8 cellular contexts compared by ENCODE assay signal in the genomic region with DNA sequence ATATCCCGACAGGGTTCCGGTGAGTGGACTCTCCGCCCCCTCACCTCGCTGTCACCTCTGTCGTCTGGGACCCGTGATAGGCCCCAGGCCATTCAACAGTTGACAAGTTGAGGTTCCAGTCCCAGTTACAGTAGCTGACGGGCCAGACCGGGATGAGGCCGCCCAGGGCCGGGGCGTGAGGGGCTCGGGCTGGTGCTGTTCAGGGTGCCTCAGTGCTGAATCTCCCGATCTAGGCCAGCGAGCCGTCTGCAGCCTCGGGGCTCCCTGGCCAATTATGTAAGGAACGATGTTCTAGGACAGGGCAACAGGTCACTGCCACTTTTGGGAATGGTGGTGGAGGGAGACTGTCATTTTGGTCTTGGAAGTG. TPM values are rescaled to one million over a fixed set of nuclear protein-coding genes. Genes with fewer than 3 reads are reported as not detected.
A peak's percentile ranks its signal among the peaks of the same experiment; 100 is the strongest.
DNase-seq lines count a peak whose midpoint lies in the region; TF ChIP-seq lines count a peak whose summit lies in the region.

No MANE protein-coding gene starts in this region.

- H3K27me3 Mint-ChIP-seq in activated naive CD4-positive, alpha-beta T cell treated with anti-CD3 and anti-CD28 coated beads, Interleukin-2, amount 50 U/mL, for 24 hours, result peaks cover 3% of the 10 kb centered on the region

- no peak for TF ChIP-seq CTCF in spleen (IDR thresholded peaks at IDR 0.05 in 8 of 11, conservative IDR thresholded peaks at IDR 0.05 in 3 of 11)

- no peaks in the 10 kb centered on the region; the same call in 1 of the 2 replicates for H3K36me3 ChIP-seq in iPS DF 6.9 (ENCODE audit: control insufficient read depth, insufficient read depth, low read length)
- H3K36me3 ChIP-seq in spleen, result peaks cover 0 to 45% (median 37%) of the 10 kb centered on the region in 6 donors

- no peaks in the 10 kb centered on the region for H3K36me3 Mint-ChIP-seq in activated naive CD4-positive, alpha-beta T cell treated with anti-CD3 and anti-CD28 coated beads, Interleukin-2, amount 50 U/mL, for 24 hours

- peak overlapping the region; percentile 35 for H3K27ac Mint-ChIP-seq in activated naive CD4-positive, alpha-beta T cell treated with anti-CD3 and anti-CD28 coated beads, Interleukin-2, amount 50 U/mL, for 24 hours

- peak overlapping the region; percentile 81 for H3K4me3 ChIP-seq in iPS DF 6.9 (ENCODE audit: low read length)
- peak overlapping the region; percentile 70 to 98 (median 94) for H3K4me3 ChIP-seq in spleen

- H3K9me3 ChIP-seq in iPS DF 6.9 (ENCODE audit: control insufficient read depth, insufficient read depth, low read length) (no peaks in the 10 kb centered on the region), spleen (no peaks in the 10 kb centered on the region)

- peak overlapping the region; percentile 95 for H3K4me3 Mint-ChIP-seq in activated naive CD4-positive, alpha-beta T cell treated with anti-CD3 and anti-CD28 coated beads, Interleukin-2, amount 50 U/mL, for 24 hours

- H3K4me1 ChIP-seq in iPS DF 6.9 (ENCODE audit: control insufficient read depth, insufficient read depth, low read length) (no peaks in the 10 kb centered on the region), spleen (peaks cover 38 to 70% (median 59%) of the 10 kb centered on the region in 6 donors)

- WGBS in iPS DF 6.9 (ENCODE audit: insufficient coverage, insufficient read length), result no CpG with 5 or more reads among the region's 17 CpGs
- WGBS in spleen, 5 donors, result 3 to 12% (median 6%) methylated on average over 7 to 17 of the region's 17 CpGs

- peaks cover 52% of the 10 kb centered on the region for H3K4me1 Mint-ChIP-seq in activated naive CD4-positive, alpha-beta T cell treated with anti-CD3 and anti-CD28 coated beads, Interleukin-2, amount 50 U/mL, for 24 hours

- H3K9me3 Mint-ChIP-seq in activated naive CD4-positive, alpha-beta T cell treated with anti-CD3 and anti-CD28 coated beads, Interleukin-2, amount 50 U/mL, for 24 hours, result no peaks in the 10 kb centered on the region

- H3K27ac ChIP-seq in iPS DF 6.9 (ENCODE audit: low read length), result no peak overlapping the region
- peak overlapping the region in 7 of 8 donors; percentile 86 to 96 (median 88) for H3K27ac ChIP-seq in spleen

- peak; percentile 39 for DNase-seq in DMS53 (lab: John Stamatoyannopoulos, UW)
- no peak for DNase-seq in DMS53 treated with DMSO at 0.1 percent for 48 hours (lab: John Stamatoyannopoulos, UW; ENCODE audit: unreplicated experiment)
- peak; percentile 34 for DNase-seq in HuH-7.5 (ENCODE audit: low spot score)
- no peak for DNase-seq in iPS DF 6.9 (ENCODE audit: low read depth, low spot score)
- no peak for DNase-seq in spleen
- no peak for DNase-seq in H4 (ENCODE audit: low spot score)
- no peak for DNase-seq in NCI-H1694 (lab: John Stamatoyannopoulos, UW)

- no peak for TF ChIP-seq POLR2A in spleen (IDR thresholded peaks at IDR 0.05)

- H3K27me3 ChIP-seq in iPS DF 6.9 (ENCODE audit: control insufficient read depth, insufficient read depth, low read length) (no peaks in the 10 kb centered on the region), spleen (replicated peaks in 1 of 7) (no peaks in the 10 kb centered on the region)

- intact Hi-C loops in spleen (cut with DNase I; ENCODE audit: low total_unique reads), result loop anchor here (5.0 kb wide), 1 partner anchor 55 kb away; a partner anchor contains a TSS

RNA-seq across cellular contexts. Expression of a gene that starts 0.7 kb away (rescaled TPM):
- total RNA-seq in spleen, result 100 to 1,000 TPM; 111 to 133 (median 119) TPM
- 100 to 1,000 TPM in 2 of 3 donors, 10 to 100 TPM in 1; 86.6 to 169 (median 130) TPM for polyA plus RNA-seq in spleen
- total RNA-seq in H4 (2014; rRNA removed; shearing (Covaris generic)), result 50.6 and 85.4 TPM in 2 replicates

RNA-seq across cellular contexts. Expression of a gene that starts 10.8 kb away (rescaled TPM):
- total RNA-seq in spleen, result 1 to 10 TPM; 2.7 to 6.7 (median 3.5) TPM
- 1 to 10 TPM; 2.2 to 3.3 (median 2.3) TPM for polyA plus RNA-seq in spleen
- 17.8 and 20.6 TPM in 2 replicates for total RNA-seq in H4 (2014; rRNA removed; shearing (Covaris generic))

RNA-seq across cellular contexts. Expression of a gene that starts 31.0 kb away (rescaled TPM):
- under 1 TPM in 2 of 7 donors, not detected in 5; 0.18 to 0.20 TPM for total RNA-seq in spleen
- under 1 TPM; 0.03 to 0.07 (median 0.06) TPM for polyA plus RNA-seq in spleen
- total RNA-seq in H4 (2014; rRNA removed; shearing (Covaris generic)), result 0.04 TPM in 1 of 2 replicates, not detected in the other

RNA-seq across cellular contexts. Expression of a gene that starts 56.2 kb away (rescaled TPM):
- 100 to 1,000 TPM in 1 of 7 donors, 10 to 100 TPM in 6; 42.5 to 120 (median 65.5) TPM for total RNA-seq in spleen
- polyA plus RNA-seq in spleen, result 10 to 100 TPM; 13.2 to 18.3 (median 14.5) TPM
- total RNA-seq in H4 (2014; rRNA removed; shearing (Covaris generic)), result 79.7 and 81.1 TPM in 2 replicates

Comparison
In these comparisons a context has a peak if more than half of its experiments do, and no peak if none do; other contexts are left out.
1. DNase-seq: peak in DMS53 (single experiment) and HuH-7.5 (single experiment); none in DMS53 treated with DMSO at 0.1 percent for 48 hours (single experiment), iPS DF 6.9 (single experiment), spleen (single experiment), H4 (single experiment) and NCI-H1694 (single experiment).